Comparison of ENCODE assay signal across 10 cellular contexts in genomic region chr15:62087671-62088360, GRCh38. TPM values are rescaled to one million over a fixed set of nuclear protein-coding genes. Genes with fewer than 3 reads are reported as not detected.
A peak's percentile ranks its signal among the peaks of the same experiment; 100 is the strongest.
DNase-seq lines count a peak whose midpoint lies in the region; ATAC-seq and TF ChIP-seq lines count a peak whose summit lies in the region.
"Had no signal": no experiment of that assay in that cellular context is flagged by ENCODE, and none has a peak within 500 bp of the region (broad histone marks: within the 10 kb centered on the region; RNA-seq: fewer than 3 reads in every experiment).

No MANE protein-coding gene starts in this region.

- WGBS in lower leg skin, 2 donors = 18 to 21% methylated on average over 5 of the region's 5 CpGs

- TF ChIP-seq CTCF in right atrium auricular region (IDR thresholded peaks at IDR 0.05) = no peak
- TF ChIP-seq CTCF in lower leg skin (IDR thresholded peaks at IDR 0.05) = no peak
- TF ChIP-seq CTCF in GM13976 (IDR thresholded peaks at IDR 0.05; ENCODE audit: borderline replicate concordance, control extremely low read depth, extremely low read depth, insufficient read depth, missing control alignments) = no peak

- no peak overlapping the region for H3K27ac ChIP-seq in right atrium auricular region

- no peaks in the 10 kb centered on the region for H3K36me3 ChIP-seq in right atrium auricular region

- no peak for TF ChIP-seq POLR2A in lower leg skin (IDR thresholded peaks at IDR 0.05)

- no peaks in the 10 kb centered on the region for H3K4me1 Mint-ChIP-seq in activated T-helper 17 cell treated with anti-CD3 and anti-CD28 coated beads, Interleukin-2, amount 50 U/mL, for 72 hours

- no peaks in the 10 kb centered on the region for H3K9me3 Mint-ChIP-seq in activated T-helper 17 cell treated with anti-CD3 and anti-CD28 coated beads, Interleukin-2, amount 50 U/mL, for 72 hours

- H3K9me3 ChIP-seq in right atrium auricular region = no peaks in the 10 kb centered on the region

- H3K27ac Mint-ChIP-seq in activated T-helper 17 cell treated with anti-CD3 and anti-CD28 coated beads, Interleukin-2, amount 50 U/mL, for 72 hours = peak overlapping the region; percentile 7

- peak overlapping the region; percentile 20 for H3K4me3 Mint-ChIP-seq in activated T-helper 17 cell treated with anti-CD3 and anti-CD28 coated beads, Interleukin-2, amount 50 U/mL, for 72 hours

- H3K27me3 ChIP-seq in right atrium auricular region = no peaks in the 10 kb centered on the region

- no peaks in the 10 kb centered on the region for H3K4me1 ChIP-seq in right atrium auricular region

- intact Hi-C loops in left cardiac atrium (cut with DNase I) (no loop called here), lower leg skin (cut with DNase I; ENCODE audit: low total_unique reads) (no loop called here)

- DNase-seq in left cardiac atrium (no peak), right atrium auricular region (ENCODE audit: low spot score) (no peak), iris pigment epithelial cell (ENCODE audit: low read depth) (peak; percentile 21), DMS114 treated with DMSO at 0.1 percent for 48 hours (lab: John Stamatoyannopoulos, UW; ENCODE audit: unreplicated experiment) (no peak), lower leg skin (ENCODE audit: low spot score in 2 of 2) (no peak), GM13976 (ENCODE audit: low spot score) (no peak), activated T-cell treated with anti-CD3 and anti-CD28 coated beads for 4 hours (no peak)
- DNase-seq: aorta, NCI-H2171 treated with DMSO at 0.1 percent for 48 hours had no signal

- no peaks in the 10 kb centered on the region for H3K36me3 Mint-ChIP-seq in activated T-helper 17 cell treated with anti-CD3 and anti-CD28 coated beads, Interleukin-2, amount 50 U/mL, for 72 hours (ENCODE audit: low read depth)

- ATAC-seq in left cardiac atrium = peak; percentile 60 to 78
- peak; percentile 73 for ATAC-seq in activated T-helper 17 cell treated with anti-CD3 and anti-CD28 coated beads, Interleukin-2, amount 50 U/mL, for 72 hours (replicated peaks)

- in situ Hi-C loops in GM13976 (cut with MboI; ENCODE audit: low sequenced_read_pairs, unreplicated experiment) = no loop called here

- H3K27me3 Mint-ChIP-seq in activated T-helper 17 cell treated with anti-CD3 and anti-CD28 coated beads, Interleukin-2, amount 50 U/mL, for 72 hours = no peaks in the 10 kb centered on the region

- H3K4me3 ChIP-seq in right atrium auricular region (no peak overlapping the region), lower leg skin (ENCODE audit: low read depth, poor library complexity, severe bottlenecking) (no peak overlapping the region)

RNA-seq across cellular contexts. Expression of gene C2CD4A, which starts 21.0 kb away (rescaled TPM):
- total RNA-seq in left cardiac atrium = not detected
- under 1 TPM in 1 of 2 donors, not detected in 1; 0.16 TPM for total RNA-seq in right atrium auricular region
- 1 to 10 TPM; 1.3 to 5.8 TPM for total RNA-seq in activated T-helper 17 cell treated with anti-CD3 and anti-CD28 coated beads, Interleukin-2, amount 50 U/mL, for 72 hours
- total RNA-seq in lower leg skin = under 1 TPM in 2 of 4 donors, not detected in 2; 0.10 TPM

RNA-seq across cellular contexts. Expression of gene VPS13C, which starts 27.6 kb away (rescaled TPM):
- total RNA-seq in left cardiac atrium (10 to 100 TPM; 33.2 to 34.5 TPM), right atrium auricular region (10 to 100 TPM; 30.3 to 41.9 TPM), lower leg skin (10 to 100 TPM; 29.0 to 38.2 (median 36.1) TPM)
- total RNA-seq in activated T-helper 17 cell treated with anti-CD3 and anti-CD28 coated beads, Interleukin-2, amount 50 U/mL, for 72 hours = 10 to 100 TPM; 67.0 to 85.2 TPM
